17 cellular contexts compared by ENCODE assay signal in the genomic region with DNA sequence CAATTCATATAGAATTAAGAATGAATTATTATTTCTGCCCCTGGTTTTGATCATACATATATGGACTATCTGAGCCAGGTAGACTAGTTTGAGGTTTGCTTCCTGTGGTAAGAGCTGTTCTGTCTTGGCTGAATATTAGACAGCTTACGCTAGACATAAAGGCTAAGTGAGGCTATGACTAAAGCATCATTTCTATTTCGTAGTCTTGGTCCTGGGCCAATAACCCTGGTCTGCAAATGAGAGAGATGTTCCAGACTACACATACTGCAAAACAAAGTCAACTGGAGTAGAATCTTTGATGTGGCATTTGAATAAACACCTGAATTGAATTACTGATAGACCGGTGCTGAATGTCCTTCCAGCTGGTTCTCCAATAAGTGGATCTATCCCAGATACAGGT. TPM values are rescaled to one million over a fixed set of nuclear protein-coding genes. Genes with fewer than 3 reads are reported as not detected.
DNase-seq lines count a peak whose midpoint lies in the region; ATAC-seq and TF ChIP-seq lines count a peak whose summit lies in the region.
"Had no signal": no experiment of that assay in that cellular context is flagged by ENCODE, and none has a peak within 500 bp of the region (broad histone marks: within the 10 kb centered on the region; RNA-seq: fewer than 3 reads in every experiment).

No MANE protein-coding gene starts in this region.

- no peak for TF ChIP-seq CTCF in IMR-90 (conservative IDR thresholded peaks at IDR 0.05; ENCODE audit: low read depth, low read length)
- TF ChIP-seq CTCF in choroid plexus epithelial cell (conservative IDR thresholded peaks at IDR 0.05; ENCODE audit: low read depth, low read length), result no peak

- no peak overlapping the region for H2AK9ac ChIP-seq in IMR-90 (replicated peaks; ENCODE audit: low read depth, low read length, poor library complexity)

- CTCF ChIA-PET in IMR-90 (lab: Yijun Ruan, JAX), result no interaction called here

- H4K91ac ChIP-seq in IMR-90 (ENCODE audit: insufficient read depth, low read depth, low read length), result no peak overlapping the region

- no peak overlapping the region for H3K18ac ChIP-seq in IMR-90 (ENCODE audit: low read depth, low read length)

- no peak overlapping the region for H3K4me2 ChIP-seq in IMR-90 (ENCODE audit: low read depth, low read length)
- H3K4me2 ChIP-seq: A549 had no signal

- no peaks in the 10 kb centered on the region for H3K9me3 Mint-ChIP-seq in activated T-helper 1 cell treated with anti-CD3 and anti-CD28 coated beads, Interleukin-12 subunit alpha, Interleukin-12 subunit beta, Interleukin-2, Interleukin-4 antibody, amounts not matched to agents 30 ng/mL and 10 ng/mL and 1 ng/mL, durations not matched to agents 14 hours and 24 hours and 36 hours
- H3K9me3 Mint-ChIP-seq: HFFc6 had no signal

- POLR2A ChIA-PET in IMR-90 (lab: Charles Lee; ENCODE audit: unreplicated experiment), result no interaction called here

- no peak overlapping the region for H4K5ac ChIP-seq in IMR-90 (ENCODE audit: low read depth, low read length)

- peak; percentile 12 for DNase-seq in IMR-90
- peak; percentile 74 for DNase-seq in amniotic epithelial cell (ENCODE audit: low read depth)
- DNase-seq in choroid plexus epithelial cell (ENCODE audit: low read depth), result peak; percentile 52
- peak; percentile 63 for DNase-seq in iris pigment epithelial cell (ENCODE audit: low read depth)
- DNase-seq in stimulated activated CD4-positive, alpha-beta T cell treated with anti-CD3 and anti-CD28 coated beads, Interleukin-4, amount 100 ng/mL, for 4 hours, result no peak
- no peak for DNase-seq in DMS53 (lab: John Stamatoyannopoulos, UW)
- DNase-seq in activated T-helper 1 cell treated with anti-CD3 and anti-CD28 coated beads, Interleukin-12 subunit alpha, Interleukin-12 subunit beta, Interleukin-2, Interleukin-4 antibody, amounts not matched to agents 30 ng/mL and 10 ng/mL and 1 ng/mL, durations not matched to agents 14 hours and 24 hours and 36 hours (ENCODE audit: low spot score), result no peak
- DNase-seq: BE2C; CD4-positive, alpha-beta memory T cell; DMS79 treated with DMSO at 0.1 percent for 48 hours; EL; HCEC 1CT; HFFc6 had no signal

- in situ Hi-C loops in IMR-90 (cut with MboI; ENCODE audit: low sequenced_read_pairs), result no loop called here

- H3K27me3 ChIP-seq in IMR-90 (ENCODE audit: control insufficient read depth, insufficient read depth, low read length), result peaks cover 5% of the 10 kb centered on the region

- H3K9ac ChIP-seq in IMR-90 (ENCODE audit: low read depth, low read length), result no peak overlapping the region

- H2BK5ac ChIP-seq in IMR-90 (ENCODE audit: low read depth, low read length, poor library complexity, severe bottlenecking), result no peak overlapping the region

- WGBS in IMR-90 (ENCODE audit: extremely low coverage in 2 of 2, insufficient read length in 1 of 2), 2 experiments, result 75% methylated on average over 1 of the region's 3 CpGs; no CpG with 5 or more reads in 1 of the 2 experiments

- intact Hi-C loops in IMR-90 (cut with micrococcal nuclease), result no loop called here
- intact Hi-C loops in activated T-helper 1 cell treated with anti-CD3 and anti-CD28 coated beads, Interleukin-12 subunit alpha, Interleukin-12 subunit beta, Interleukin-2, Interleukin-4 antibody, amounts not matched to agents 30 ng/mL and 10 ng/mL and 1 ng/mL, durations not matched to agents 14 hours and 24 hours and 36 hours (cut with micrococcal nuclease), result no loop called here

- no peak overlapping the region for H3K4ac ChIP-seq in IMR-90 (ENCODE audit: low read depth, low read length)

- H3K4me3 ChIP-seq in IMR-90 (ENCODE audit: insufficient read depth, low read depth, low read length), result no peak overlapping the region
- no peak overlapping the region for H3K4me3 ChIP-seq in choroid plexus epithelial cell (ENCODE audit: low read depth, low read length)
- H3K4me3 ChIP-seq: A549 had no signal

- no peak overlapping the region for H2AFZ ChIP-seq in IMR-90 (replicated peaks; ENCODE audit: low read length, poor library complexity)

- no peak overlapping the region for H3K27ac Mint-ChIP-seq in activated T-helper 1 cell treated with anti-CD3 and anti-CD28 coated beads, Interleukin-12 subunit alpha, Interleukin-12 subunit beta, Interleukin-2, Interleukin-4 antibody, amounts not matched to agents 30 ng/mL and 10 ng/mL and 1 ng/mL, durations not matched to agents 14 hours and 24 hours and 36 hours
- H3K27ac Mint-ChIP-seq: CD4-positive, alpha-beta memory T cell; HFFc6 had no signal

- no peaks in the 10 kb centered on the region for H3K4me1 ChIP-seq in IMR-90 (ENCODE audit: control insufficient read depth, insufficient read depth, low read length)
- H3K4me1 ChIP-seq: A549, BE2C had no signal

- dilution Hi-C loops in IMR-90 (cut with HindIII; ENCODE audit: low sequenced_read_pairs, unreplicated experiment), result no loop called here

- ATAC-seq in IMR-90 (ENCODE audit: low read depth), result no peak
- no peak for ATAC-seq in GM21786 (IDR thresholded peaks at IDR 0.05; ENCODE audit: unreplicated experiment)
- ATAC-seq: A549 had no signal

- no peak overlapping the region for H3K27ac ChIP-seq in IMR-90 (ENCODE audit: insufficient read depth, low read length)
- H3K27ac ChIP-seq: A549, C4-2B had no signal

- H3K23ac ChIP-seq in IMR-90 (ENCODE audit: low read depth, low read length), result no peak overlapping the region

- no peak for TF ChIP-seq RAD21 in IMR-90 (IDR thresholded peaks at IDR 0.05; ENCODE audit: low read length)

- no peaks in the 10 kb centered on the region for H3K36me3 Mint-ChIP-seq in activated T-helper 1 cell treated with anti-CD3 and anti-CD28 coated beads, Interleukin-12 subunit alpha, Interleukin-12 subunit beta, Interleukin-2, Interleukin-4 antibody, amounts not matched to agents 30 ng/mL and 10 ng/mL and 1 ng/mL, durations not matched to agents 14 hours and 24 hours and 36 hours (ENCODE audit: low read depth)
- H3K36me3 Mint-ChIP-seq: CD4-positive, alpha-beta memory T cell had no signal

- H2BK20ac ChIP-seq in IMR-90 (ENCODE audit: low read depth, low read length), result no peak overlapping the region

- H2BK120ac ChIP-seq in IMR-90 (ENCODE audit: low read depth, low read length), result no peak overlapping the region

- peaks cover 2% of the 10 kb centered on the region for H3K27me3 Mint-ChIP-seq in activated T-helper 1 cell treated with anti-CD3 and anti-CD28 coated beads, Interleukin-12 subunit alpha, Interleukin-12 subunit beta, Interleukin-2, Interleukin-4 antibody, amounts not matched to agents 30 ng/mL and 10 ng/mL and 1 ng/mL, durations not matched to agents 14 hours and 24 hours and 36 hours (ENCODE audit: insufficient read depth)

- TF ChIP-seq POLR2A in IMR-90 (IDR thresholded peaks at IDR 0.05; ENCODE audit: low read depth, low read length), result no peak

- H3K4me1 Mint-ChIP-seq in activated T-helper 1 cell treated with anti-CD3 and anti-CD28 coated beads, Interleukin-12 subunit alpha, Interleukin-12 subunit beta, Interleukin-2, Interleukin-4 antibody, amounts not matched to agents 30 ng/mL and 10 ng/mL and 1 ng/mL, durations not matched to agents 14 hours and 24 hours and 36 hours (ENCODE audit: low read depth), result no peaks in the 10 kb centered on the region
- H3K4me1 Mint-ChIP-seq: CD4-positive, alpha-beta memory T cell had no signal

- H3K14ac ChIP-seq in IMR-90 (replicated peaks; ENCODE audit: low read depth, low read length), result no peak overlapping the region

- H3K79me1 ChIP-seq in IMR-90 (ENCODE audit: low read depth in 1 of 2, low read length in 2 of 2), result no peaks in the 10 kb centered on the region

- H3K56ac ChIP-seq in IMR-90 (ENCODE audit: extremely low read depth, insufficient read depth, low read length), result no peak overlapping the region

- no peaks in the 10 kb centered on the region for H3K9me1 ChIP-seq in IMR-90 (ENCODE audit: insufficient read depth, low read length)

- no peak overlapping the region for H3K4me3 Mint-ChIP-seq in activated T-helper 1 cell treated with anti-CD3 and anti-CD28 coated beads, Interleukin-12 subunit alpha, Interleukin-12 subunit beta, Interleukin-2, Interleukin-4 antibody, amounts not matched to agents 30 ng/mL and 10 ng/mL and 1 ng/mL, durations not matched to agents 14 hours and 24 hours and 36 hours
- H3K4me3 Mint-ChIP-seq: CD4-positive, alpha-beta memory T cell; HFFc6 had no signal

- H3K9me3 ChIP-seq in IMR-90 (ENCODE audit: control insufficient read depth, insufficient read depth, low read length), result no peaks in the 10 kb centered on the region
- H3K9me3 ChIP-seq: A549, BE2C had no signal

- H2BK15ac ChIP-seq in IMR-90 (ENCODE audit: low read depth, low read length), result no peak overlapping the region

- no TSS peak for BruUV-seq in IMR-90 (replicated peaks; lab: Mats Ljungman, UMichigan)

- H4K8ac ChIP-seq in IMR-90 (ENCODE audit: low read depth in 2 of 2, low read length in 2 of 2), result no peak overlapping the region

- H4K20me1 ChIP-seq in IMR-90 (ENCODE audit: insufficient read depth, low read length), result no peaks in the 10 kb centered on the region

- no peaks in the 10 kb centered on the region for H3K36me3 ChIP-seq in IMR-90 (ENCODE audit: control insufficient read depth, insufficient read depth, low read length)
- H3K36me3 ChIP-seq: BE2C had no signal

- no peak overlapping the region for H2AK5ac ChIP-seq in IMR-90 (ENCODE audit: low read depth, low read length)

TF ChIP-seq in IMR-90, 13 proteins besides CTCF, POLR2A, EP300 and RAD21 (continues in another document):
- TF ChIP-seq MXI1 (IDR thresholded peaks at IDR 0.05; ENCODE audit: borderline replicate concordance, low read depth, low read length), result no peak
- TF ChIP-seq CHD1 (IDR thresholded peaks at IDR 0.05; ENCODE audit: low read depth, low read length), result no peak
- no peak for TF ChIP-seq MAZ (IDR thresholded peaks at IDR 0.05; ENCODE audit: borderline replicate concordance, low read depth, low read length)
- TF ChIP-seq CEBPB (IDR thresholded peaks at IDR 0.05; ENCODE audit: low read depth, low read length), result no peak
- no peak for TF ChIP-seq BHLHE40 (IDR thresholded peaks at IDR 0.05; ENCODE audit: low read depth, low read length)
- TF ChIP-seq RFX5 (IDR thresholded peaks at IDR 0.05; ENCODE audit: low read depth, low read length), result no peak
- no peak for TF ChIP-seq SMC3 (IDR thresholded peaks at IDR 0.05; ENCODE audit: low read depth, low read length)
- TF ChIP-seq NFE2L2 (IDR thresholded peaks at IDR 0.05; ENCODE audit: low read depth, low read length), result no peak
- no peak for TF ChIP-seq RCOR1 (IDR thresholded peaks at IDR 0.05; ENCODE audit: insufficient replicate concordance, low read length)
- TF ChIP-seq FOS (IDR thresholded peaks at IDR 0.05; ENCODE audit: low read depth, low read length), result no peak

RNA-seq across cellular contexts. Expression of a gene that starts 40.8 kb away (rescaled TPM):
- total RNA-seq in IMR-90 (2012; rRNA removed), result 0.28 and 0.36 TPM in 2 replicates
- 0.36 and 0.70 TPM in 2 replicates for polyA plus RNA-seq in IMR-90 (2012; rRNA removed)
- 0.14 and 0.38 TPM in 2 replicates for polyA plus RNA-seq in IMR-90 (2012; cell fraction: cytosol; rRNA removed)
- polyA plus RNA-seq in IMR-90 (2012; cell fraction: nucleus; rRNA removed; ENCODE audit: low replicate concordance), result 2.3 and 2.6 TPM in 2 replicates
- 0.13 TPM in 1 of 2 replicates, not detected in the other for total RNA-seq in activated T-helper 1 cell treated with anti-CD3 and anti-CD28 coated beads, Interleukin-12 subunit alpha, Interleukin-12 subunit beta, Interleukin-2, Interleukin-4 antibody, amounts not matched to agents 30 ng/mL and 10 ng/mL and 1 ng/mL, durations not matched to agents 14 hours and 24 hours and 36 hours
- total RNA-seq: CD4-positive, alpha-beta memory T cell; HFFc6; HT1080 had no signal
- polyA plus RNA-seq: A549 had no signal

Comparison
In these comparisons a context has a peak if more than half of its experiments do, and no peak if none do; other contexts are left out.
1. DNase-seq: peak in IMR-90 (single experiment), amniotic epithelial cell (single experiment), choroid plexus epithelial cell (single experiment) and iris pigment epithelial cell (single experiment); none in stimulated activated CD4-positive, alpha-beta T cell treated with anti-CD3 and anti-CD28 coated beads, Interleukin-4, amount 100 ng/mL, for 4 hours (0 of 2), DMS53 (single experiment) and activated T-helper 1 cell treated with anti-CD3 and anti-CD28 coated beads, Interleukin-12 subunit alpha, Interleukin-12 subunit beta, Interleukin-2, Interleukin-4 antibody, amounts not matched to agents 30 ng/mL and 10 ng/mL and 1 ng/mL, durations not matched to agents 14 hours and 24 hours and 36 hours (single experiment).